25 cellular contexts compared by ENCODE assay signal in the genomic region with DNA sequence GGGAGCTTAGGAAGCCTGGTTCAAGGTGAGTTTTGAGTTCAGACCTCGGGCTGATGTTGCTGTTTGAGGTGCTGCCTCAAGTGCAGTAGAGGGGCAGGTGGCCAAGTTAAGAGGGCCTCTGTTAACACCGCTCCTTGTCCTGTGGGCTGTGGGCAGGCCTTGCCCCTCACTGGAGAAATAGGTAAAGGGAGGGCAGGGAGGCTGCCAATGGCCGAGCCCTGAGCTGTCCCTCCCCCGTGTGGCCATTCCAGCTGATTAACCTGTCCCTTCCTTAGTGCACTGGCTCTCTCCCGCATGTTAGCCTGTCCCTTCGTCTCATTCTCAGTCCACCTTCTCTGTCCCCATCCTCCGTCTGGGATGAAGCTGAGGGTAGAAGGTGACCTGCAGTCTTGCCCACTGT. TPM values are rescaled to one million over a fixed set of nuclear protein-coding genes. Genes with fewer than 3 reads are reported as not detected.
"Had no signal": no experiment of that assay in that cellular context is flagged by ENCODE, and none has a peak within 500 bp of the region (broad histone marks: within the 10 kb centered on the region; RNA-seq: fewer than 3 reads in every experiment).

No MANE protein-coding gene starts in this region.

- H3K4me3 ChIP-seq: MG63, SK-N-MC had no signal

- H3K9me3 Mint-ChIP-seq: activated CD4-positive, alpha-beta memory T cell treated with anti-CD3 and anti-CD28 coated beads, Interleukin-2, amount 10 ng/mL, durations not matched to agents 7 days and 5 days; activated naive CD4-positive, alpha-beta T cell treated with anti-CD3 and anti-CD28 coated beads for 36 hours; activated T-helper 17 cell treated with anti-CD3 and anti-CD28 coated beads, Interleukin-2, amount 50 U/mL, for 72 hours; T-cell had no signal

- H3K36me3 ChIP-seq: brain microvascular endothelial cell, MG63 had no signal

- H3K36me3 Mint-ChIP-seq: activated naive CD8-positive, alpha-beta T cell; T-cell had no signal

- ATAC-seq: activated CD4-positive, alpha-beta T cell treated with anti-CD3 and anti-CD28 coated beads for 36 hours; activated T-helper 17 cell treated with anti-CD3 and anti-CD28 coated beads, Interleukin-2, amount 50 U/mL, for 72 hours; T-cell had no signal

- H3K27me3 ChIP-seq: MG63 had no signal

- H3K4me1 Mint-ChIP-seq: activated CD4-positive, alpha-beta memory T cell treated with anti-CD3 and anti-CD28 coated beads, Interleukin-2, amount 10 ng/mL, durations not matched to agents 7 days and 5 days; activated CD4-positive, alpha-beta T cell treated with anti-CD3 and anti-CD28 coated beads for 36 hours; activated T-helper 17 cell treated with anti-CD3 and anti-CD28 coated beads, Interleukin-2, amount 50 U/mL, for 72 hours; T-cell had no signal

- H3K27ac Mint-ChIP-seq: activated CD4-positive, alpha-beta memory T cell treated with anti-CD3 and anti-CD28 coated beads, Interleukin-2, amount 10 ng/mL, durations not matched to agents 7 days and 5 days; activated CD4-positive, alpha-beta T cell treated with anti-CD3 and anti-CD28 coated beads for 36 hours; activated naive CD4-positive, alpha-beta T cell treated with anti-CD3 and anti-CD28 coated beads for 36 hours; activated naive CD8-positive, alpha-beta T cell; activated T-helper 17 cell treated with anti-CD3 and anti-CD28 coated beads, Interleukin-2, amount 50 U/mL, for 72 hours; T-cell had no signal

- H3K4me3 Mint-ChIP-seq: activated CD4-positive, alpha-beta memory T cell treated with anti-CD3 and anti-CD28 coated beads, Interleukin-2, amount 10 ng/mL, durations not matched to agents 7 days and 5 days; activated CD4-positive, alpha-beta T cell treated with anti-CD3 and anti-CD28 coated beads for 36 hours; activated naive CD4-positive, alpha-beta T cell treated with anti-CD3 and anti-CD28 coated beads for 36 hours; activated naive CD8-positive, alpha-beta T cell; activated T-helper 17 cell treated with anti-CD3 and anti-CD28 coated beads, Interleukin-2, amount 50 U/mL, for 72 hours; T-cell had no signal

- DNase-seq: activated CD4-positive, alpha-beta memory T cell treated with anti-CD3 and anti-CD28 coated beads, Interleukin-2, amount 10 ng/mL, durations not matched to agents 7 days and 5 days; activated CD4-positive, alpha-beta T cell treated with anti-CD3 and anti-CD28 coated beads for 36 hours; activated CD4-positive, alpha-beta T cell treated with anti-CD3 and anti-CD28 coated beads, Interleukin-2, amount 50 U/mL, for 1 hour; activated gamma-delta T cell; activated naive CD4-positive, alpha-beta T cell treated with anti-CD3 and anti-CD28 coated beads for 36 hours; activated T-cell treated with anti-CD3 and anti-CD28 coated beads for 4 hours; activated T-cell treated with anti-CD3 and anti-CD28 coated beads, Interleukin-2, amount 50 U/mL, for 48 hours; amygdala; brain microvascular endothelial cell; MG63; MV-4-11; NCI-H1092 treated with DMSO at 0.1 percent for 48 hours; NCI-H1417 treated with DMSO at 0.1 percent for 48 hours; NCI-H2029; NCI-H2107; NCI-H226; NCI-H526; T-cell; T-helper 2 cell; T1000 had no signal

RNA-seq across cellular contexts. Expression of a gene that starts 21.4 kb away (rescaled TPM):
- total RNA-seq: activated CD4-positive, alpha-beta memory T cell treated with anti-CD3 and anti-CD28 coated beads, Interleukin-2, amount 10 ng/mL, durations not matched to agents 7 days and 5 days; activated CD4-positive, alpha-beta T cell treated with anti-CD3 and anti-CD28 coated beads for 36 hours; activated CD8-positive, alpha-beta memory T cell treated with anti-CD3 and anti-CD28 coated beads for 36 hours; activated naive CD4-positive, alpha-beta T cell treated with anti-CD3 and anti-CD28 coated beads for 36 hours; activated T-helper 17 cell treated with anti-CD3 and anti-CD28 coated beads, Interleukin-2, amount 50 U/mL, for 72 hours; NCI-H460; T-cell had no signal

RNA-seq across cellular contexts. Expression of a gene that starts 45.3 kb away (rescaled TPM):
- total RNA-seq: activated CD4-positive, alpha-beta memory T cell treated with anti-CD3 and anti-CD28 coated beads, Interleukin-2, amount 10 ng/mL, durations not matched to agents 7 days and 5 days; activated CD4-positive, alpha-beta T cell treated with anti-CD3 and anti-CD28 coated beads for 36 hours; activated T-helper 17 cell treated with anti-CD3 and anti-CD28 coated beads, Interleukin-2, amount 50 U/mL, for 72 hours; NCI-H460 had no signal
